Comparison of ENCODE assay signal across 1 cellular context in the genomic region with DNA sequence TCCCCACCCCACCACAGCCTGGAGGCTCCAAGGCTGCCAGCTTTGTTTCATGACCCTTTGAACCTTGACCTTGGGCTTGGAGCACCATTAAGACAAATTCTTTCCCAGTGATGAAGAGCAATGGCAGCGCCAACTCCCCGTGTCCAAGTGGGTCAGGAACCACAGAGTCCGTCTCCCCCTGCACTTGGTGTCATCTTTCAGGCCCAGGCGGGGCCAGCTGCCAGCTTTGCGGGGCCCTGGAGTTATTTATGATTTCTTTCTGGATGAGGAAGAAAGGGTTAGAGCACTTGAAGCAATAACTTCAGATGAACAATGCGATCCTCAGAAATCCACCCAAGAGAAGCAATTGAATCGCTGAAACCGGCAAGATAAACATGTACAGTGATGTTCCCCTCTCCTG.
TF ChIP-seq lines count a peak whose summit lies in the region.

No MANE protein-coding gene starts in this region.

TF ChIP-seq in IMR-90, 13 proteins besides CTCF, POLR2A, EP300 and RAD21 (continued from another document):
- TF ChIP-seq SMC3 (IDR thresholded peaks at IDR 0.05; ENCODE audit: low read depth, low read length) (no peak), BHLHE40 (IDR thresholded peaks at IDR 0.05; ENCODE audit: low read depth, low read length) (no peak), RCOR1 (IDR thresholded peaks at IDR 0.05; ENCODE audit: insufficient replicate concordance, low read length) (no peak), NFE2L2 (IDR thresholded peaks at IDR 0.05; ENCODE audit: low read depth, low read length) (no peak), FOS (IDR thresholded peaks at IDR 0.05; ENCODE audit: low read depth, low read length) (no peak), RFX5 (IDR thresholded peaks at IDR 0.05; ENCODE audit: low read depth, low read length) (no peak)
- TF ChIP-seq, protein P1, sequence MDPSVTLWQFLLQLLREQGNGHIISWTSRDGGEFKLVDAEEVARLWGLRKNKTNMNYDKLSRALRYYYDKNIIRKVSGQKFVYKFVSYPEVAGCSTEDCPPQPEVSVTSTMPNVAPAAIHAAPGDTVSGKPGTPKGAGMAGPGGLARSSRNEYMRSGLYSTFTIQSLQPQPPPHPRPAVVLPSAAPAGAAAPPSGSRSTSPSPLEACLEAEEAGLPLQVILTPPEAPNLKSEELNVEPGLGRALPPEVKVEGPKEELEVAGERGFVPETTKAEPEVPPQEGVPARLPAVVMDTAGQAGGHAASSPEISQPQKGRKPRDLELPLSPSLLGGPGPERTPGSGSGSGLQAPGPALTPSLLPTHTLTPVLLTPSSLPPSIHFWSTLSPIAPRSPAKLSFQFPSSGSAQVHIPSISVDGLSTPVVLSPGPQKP (IDR thresholded peaks at IDR 0.05; ENCODE audit: borderline replicate concordance, low read depth, low read length), result no peak
- TF ChIP-seq, protein P2, sequence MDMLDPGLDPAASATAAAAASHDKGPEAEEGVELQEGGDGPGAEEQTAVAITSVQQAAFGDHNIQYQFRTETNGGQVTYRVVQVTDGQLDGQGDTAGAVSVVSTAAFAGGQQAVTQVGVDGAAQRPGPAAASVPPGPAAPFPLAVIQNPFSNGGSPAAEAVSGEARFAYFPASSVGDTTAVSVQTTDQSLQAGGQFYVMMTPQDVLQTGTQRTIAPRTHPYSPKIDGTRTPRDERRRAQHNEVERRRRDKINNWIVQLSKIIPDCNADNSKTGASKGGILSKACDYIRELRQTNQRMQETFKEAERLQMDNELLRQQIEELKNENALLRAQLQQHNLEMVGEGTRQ (IDR thresholded peaks at IDR 0.05; ENCODE audit: low read depth, low read length), result no peak
